Comparison of ENCODE assay signal across 2 cellular contexts in the genomic region with DNA sequence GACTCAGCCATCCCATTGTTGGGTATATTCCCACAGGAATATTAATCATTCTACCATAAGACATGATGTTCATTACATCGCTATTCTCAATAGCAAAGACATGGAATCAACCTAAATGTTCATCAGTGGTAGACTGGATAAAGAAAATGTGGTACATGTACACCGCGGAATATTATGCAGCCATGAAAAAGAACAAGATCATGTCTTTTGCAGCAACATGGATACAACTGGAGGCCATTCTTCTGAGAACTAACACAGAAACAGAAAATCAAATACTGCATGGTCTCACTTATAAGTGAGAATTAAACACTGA. TPM values are rescaled to one million over a fixed set of nuclear protein-coding genes. Genes with fewer than 3 reads are reported as not detected.
"Had no signal": no experiment of that assay in that cellular context is flagged by ENCODE, and none has a peak within 500 bp of the region (broad histone marks: within the 10 kb centered on the region; RNA-seq: fewer than 3 reads in every experiment).

No MANE protein-coding gene starts in this region.

RNA-seq across cellular contexts. Expression of a gene that starts 40.0 kb away (rescaled TPM):
- total RNA-seq: OCI-LY7 had no signal
- polyA plus RNA-seq: IgD-negative memory B cell had no signal
